Comparison of ENCODE assay signal across 9 cellular contexts in the genomic region with DNA sequence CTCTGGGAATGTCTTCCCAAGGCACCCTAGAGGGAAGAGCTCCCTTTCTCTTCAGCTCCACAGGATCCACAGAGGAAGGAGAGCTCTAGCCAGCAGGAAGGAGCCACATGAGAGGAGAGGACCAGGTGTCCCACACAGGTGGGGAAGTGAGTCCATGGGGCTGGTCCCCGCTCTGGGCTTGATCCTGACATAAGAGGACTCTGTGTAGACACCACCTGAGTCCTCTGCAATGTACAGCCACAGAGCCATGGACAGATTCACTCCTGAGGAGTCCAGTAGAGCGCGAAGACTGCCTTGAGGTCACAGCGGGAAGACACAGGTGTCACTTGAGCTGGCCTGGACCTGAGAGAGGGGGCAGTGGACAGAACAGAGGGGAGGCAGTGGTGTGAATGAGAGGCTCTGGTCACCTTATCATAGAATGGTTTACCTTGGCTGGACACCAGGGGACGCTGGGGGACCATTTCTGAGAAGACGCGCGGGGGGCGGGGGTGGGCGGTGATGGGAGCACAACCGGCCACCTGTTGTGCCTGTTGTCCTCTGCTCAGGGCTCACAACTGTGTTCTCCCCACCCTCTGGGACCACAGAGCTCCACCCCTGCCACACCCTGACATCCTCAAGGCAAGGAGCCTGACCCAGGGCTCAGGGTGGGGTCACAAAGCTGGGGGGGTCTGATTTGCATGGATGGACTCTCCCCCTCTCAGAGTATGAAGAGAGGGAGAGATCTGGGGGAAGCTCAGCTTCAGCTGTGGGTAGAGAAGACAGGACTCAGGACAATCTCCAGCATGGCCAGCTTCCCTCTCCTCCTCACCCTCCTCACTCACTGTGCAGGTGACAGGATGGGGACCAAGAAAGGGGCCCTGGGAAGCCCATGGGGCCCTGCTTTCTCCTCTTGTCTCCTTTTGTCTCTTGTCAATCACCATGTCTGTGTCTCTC.
DNase-seq lines count a peak whose midpoint lies in the region; ATAC-seq and TF ChIP-seq lines count a peak whose summit lies in the region.
"Had no signal": no experiment of that assay in that cellular context is flagged by ENCODE, and none has a peak within 500 bp of the region (broad histone marks: within the 10 kb centered on the region; RNA-seq: fewer than 3 reads in every experiment).

No MANE protein-coding gene starts in this region.

- POLR2A ChIA-PET in Panc1 (lab: Charles Lee), result no interaction called here

- peak overlapping the region; percentile 64 for H3K4me2 ChIP-seq in BLaER1

- H3K27ac ChIP-seq in BLaER1 (peak overlapping the region; percentile 61), Panc1 (ENCODE audit: low read length) (no peak overlapping the region)

- no TSS peak for BruUV-seq in Panc1 (replicated peaks; lab: Mats Ljungman, UMichigan)

- CTCF ChIA-PET in Panc1 (lab: Charles Lee), result interaction anchor here (1.1 kb wide), 1 partner anchor 19 kb away, joined by 3 read pairs; no protein-coding TSS in a partner anchor

- H3K27me3 ChIP-seq in BLaER1 (no peaks in the 10 kb centered on the region), Panc1 (ENCODE audit: control insufficient read depth, insufficient read depth, low read length) (peaks cover 2% of the 10 kb centered on the region)

- TF ChIP-seq CTCF in Panc1 (IDR thresholded peaks at IDR 0.05), result peak; percentile 52

- no peaks in the 10 kb centered on the region for H4K20me1 ChIP-seq in BLaER1

- DNase-seq in GM19238 (ENCODE audit: insufficient read length, low spot score) (peak; percentile 40), Panc1 (ENCODE audit: low read depth, low spot score) (no peak), left colon (peak in 1 of 2 donors; percentile 50), GM19240 (ENCODE audit: insufficient read length, low spot score) (no peak), HK-2 (ENCODE audit: unreplicated experiment) (no peak), putamen (ENCODE audit: low spot score) (no peak), AG20443 (ENCODE audit: low spot score) (no peak)
- DNase-seq: naive thymus-derived CD4-positive, alpha-beta T cell had no signal

- in situ Hi-C loops in Panc1 (cut with HindIII; ENCODE audit: low pct_unique_long_range_greater_than_20kb, low sequenced_read_pairs), result no loop called here

- no peak overlapping the region for H3K9ac ChIP-seq in BLaER1

- ATAC-seq in Panc1 (0 out of 2 replicates have a peak, but pooled peaks have one; percentile 26), left colon (peak; percentile 17)

- H3K9me3 ChIP-seq in BLaER1 (no peaks in the 10 kb centered on the region), Panc1 (ENCODE audit: control insufficient read depth, insufficient read depth, low read depth, low read length) (no peaks in the 10 kb centered on the region)

- intact Hi-C loops in Panc1 (cut with micrococcal nuclease; ENCODE audit: unreplicated experiment) (no loop called here), left colon (cut with DNase I, micrococcal nuclease) (no loop called here)

- H3K4me3 ChIP-seq in BLaER1 (no peak overlapping the region), Panc1 (ENCODE audit: low read depth in 2 of 2, low read length in 2 of 2) (no peak overlapping the region)

- no peaks in the 10 kb centered on the region for H3K36me3 ChIP-seq in BLaER1
- H3K36me3 ChIP-seq in Panc1 (ENCODE audit: control insufficient read depth, insufficient read depth, low read length), result no peaks in the 10 kb centered on the region

- peaks cover 68% of the 10 kb centered on the region for H3K4me1 ChIP-seq in BLaER1
- H3K4me1 ChIP-seq in Panc1 (ENCODE audit: control insufficient read depth, insufficient read depth, low read length), result no peaks in the 10 kb centered on the region
